Comparison of ENCODE assay signal across 1 cellular context in the genomic region with DNA sequence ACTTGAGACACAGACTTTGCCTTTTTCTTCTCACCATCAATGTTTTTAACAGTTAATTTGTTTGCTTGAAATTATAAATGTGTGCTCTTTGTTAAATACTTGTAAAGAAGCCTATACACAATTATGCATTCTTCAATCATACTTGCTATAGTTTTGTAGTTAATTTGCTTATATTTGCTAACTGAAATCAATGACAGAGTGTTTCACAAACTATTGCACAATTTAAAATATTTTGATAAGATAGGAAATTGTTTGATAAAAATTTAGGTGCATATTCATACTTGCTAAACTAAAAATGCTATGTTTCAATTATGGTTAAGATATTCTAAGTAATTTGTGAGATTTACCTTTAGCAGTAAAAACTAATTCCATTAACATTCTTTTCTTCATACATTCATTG.
TF ChIP-seq lines count a peak whose summit lies in the region.

No MANE protein-coding gene starts in this region.

TF ChIP-seq in K562, 482 proteins besides CTCF, POLR2A, EP300 and RAD21:
- TF ChIP-seq CEBPB (tag; IDR thresholded peaks at IDR 0.05) (peak; percentile 59), CEBPG (CRISPR knock-in tag; IDR thresholded peaks at IDR 0.05) (no peak), CEBPG (tag; conservative IDR thresholded peaks at IDR 0.05 in 1 of 2, IDR thresholded peaks at IDR 0.05 in 1 of 2) (peak; percentile 18 to 80; a peak in 2 of 4 replicates), SIRT6 (IDR thresholded peaks at IDR 0.05; ENCODE audit: low read depth, low read length) (no peak), SAFB2 (IDR thresholded peaks at IDR 0.05; ENCODE audit: borderline replicate concordance, low read depth, low read length, severe bottlenecking) (no peak)
